In genomic region chr15:82985688-82986441, GRCh38 we compare ENCODE assay signal across 1 cellular context.
TF ChIP-seq lines count a peak whose summit lies in the region.

Gene RAMAC, plus strand, starts transcription at chr15:82986210. Its CDS starts 2,809 bp downstream, at chr15:82989019.

TF ChIP-seq in WTC11, 78 proteins besides CTCF, POLR2A, EP300 and RAD21 (continued from another document and continues in another):
- TF ChIP-seq MXD4 (CRISPR knock-in tag; IDR thresholded peaks at IDR 0.05; ENCODE audit: borderline replicate concordance): no peak
- no peak for TF ChIP-seq PRRX2 (CRISPR knock-in tag; IDR thresholded peaks at IDR 0.05)
- no peak for TF ChIP-seq CBFB (CRISPR knock-in tag; IDR thresholded peaks at IDR 0.05; ENCODE audit: low read depth)
- TF ChIP-seq SMAD4 (CRISPR knock-in tag; IDR thresholded peaks at IDR 0.05): peak; percentile 72; the same call in 1 of the 2 replicates
- TF ChIP-seq GTF2I (CRISPR knock-in tag; conservative IDR thresholded peaks at IDR 0.05): no peak
- TF ChIP-seq GABPB1 (CRISPR knock-in tag; IDR thresholded peaks at IDR 0.05): peak; percentile 35
- peak; percentile 85; the same call in 1 of the 2 replicates for TF ChIP-seq SMAD3 (CRISPR knock-in tag; IDR thresholded peaks at IDR 0.05; ENCODE audit: borderline replicate concordance)
- TF ChIP-seq, protein P1, sequence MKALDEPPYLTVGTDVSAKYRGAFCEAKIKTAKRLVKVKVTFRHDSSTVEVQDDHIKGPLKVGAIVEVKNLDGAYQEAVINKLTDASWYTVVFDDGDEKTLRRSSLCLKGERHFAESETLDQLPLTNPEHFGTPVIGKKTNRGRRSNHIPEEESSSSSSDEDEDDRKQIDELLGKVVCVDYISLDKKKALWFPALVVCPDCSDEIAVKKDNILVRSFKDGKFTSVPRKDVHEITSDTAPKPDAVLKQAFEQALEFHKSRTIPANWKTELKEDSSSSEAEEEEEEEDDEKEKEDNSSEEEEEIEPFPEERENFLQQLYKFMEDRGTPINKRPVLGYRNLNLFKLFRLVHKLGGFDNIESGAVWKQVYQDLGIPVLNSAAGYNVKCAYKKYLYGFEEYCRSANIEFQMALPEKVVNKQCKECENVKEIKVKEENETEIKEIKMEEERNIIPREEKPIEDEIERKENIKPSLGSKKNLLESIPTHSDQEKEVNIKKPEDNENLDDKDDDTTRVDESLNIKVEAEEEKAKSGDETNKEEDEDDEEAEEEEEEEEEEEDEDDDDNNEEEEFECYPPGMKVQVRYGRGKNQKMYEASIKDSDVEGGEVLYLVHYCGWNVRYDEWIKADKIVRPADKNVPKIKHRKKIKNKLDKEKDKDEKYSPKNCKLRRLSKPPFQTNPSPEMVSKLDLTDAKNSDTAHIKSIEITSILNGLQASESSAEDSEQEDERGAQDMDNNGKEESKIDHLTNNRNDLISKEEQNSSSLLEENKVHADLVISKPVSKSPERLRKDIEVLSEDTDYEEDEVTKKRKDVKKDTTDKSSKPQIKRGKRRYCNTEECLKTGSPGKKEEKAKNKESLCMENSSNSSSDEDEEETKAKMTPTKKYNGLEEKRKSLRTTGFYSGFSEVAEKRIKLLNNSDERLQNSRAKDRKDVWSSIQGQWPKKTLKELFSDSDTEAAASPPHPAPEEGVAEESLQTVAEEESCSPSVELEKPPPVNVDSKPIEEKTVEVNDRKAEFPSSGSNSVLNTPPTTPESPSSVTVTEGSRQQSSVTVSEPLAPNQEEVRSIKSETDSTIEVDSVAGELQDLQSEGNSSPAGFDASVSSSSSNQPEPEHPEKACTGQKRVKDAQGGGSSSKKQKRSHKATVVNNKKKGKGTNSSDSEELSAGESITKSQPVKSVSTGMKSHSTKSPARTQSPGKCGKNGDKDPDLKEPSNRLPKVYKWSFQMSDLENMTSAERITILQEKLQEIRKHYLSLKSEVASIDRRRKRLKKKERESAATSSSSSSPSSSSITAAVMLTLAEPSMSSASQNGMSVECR (CRISPR knock-in tag; IDR thresholded peaks at IDR 0.05; ENCODE audit: borderline replicate concordance): peak; percentile 58; the same call in 1 of the 2 replicates
- TF ChIP-seq ATF6 (CRISPR knock-in tag; IDR thresholded peaks at IDR 0.05): no peak
- no peak for TF ChIP-seq GRHL2 (CRISPR knock-in tag; IDR thresholded peaks at IDR 0.05; ENCODE audit: insufficient replicate concordance, severe bottlenecking)
- TF ChIP-seq IRF2 (CRISPR knock-in tag; IDR thresholded peaks at IDR 0.05; ENCODE audit: borderline replicate concordance, low read depth): 0 out of 2 replicates have a peak, but pooled peaks have one; percentile 26
- no peak for TF ChIP-seq RORB (CRISPR knock-in tag; IDR thresholded peaks at IDR 0.05)
- TF ChIP-seq, protein P2, sequence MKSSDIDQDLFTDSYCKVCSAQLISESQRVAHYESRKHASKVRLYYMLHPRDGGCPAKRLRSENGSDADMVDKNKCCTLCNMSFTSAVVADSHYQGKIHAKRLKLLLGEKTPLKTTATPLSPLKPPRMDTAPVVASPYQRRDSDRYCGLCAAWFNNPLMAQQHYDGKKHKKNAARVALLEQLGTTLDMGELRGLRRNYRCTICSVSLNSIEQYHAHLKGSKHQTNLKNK (CRISPR knock-in tag; IDR thresholded peaks at IDR 0.05): no peak
- peak; percentile 47; the same call in 1 of the 2 replicates for TF ChIP-seq ZNF263 (CRISPR knock-in tag; IDR thresholded peaks at IDR 0.05; ENCODE audit: low read depth)
- no peak for TF ChIP-seq ZBTB21 (CRISPR knock-in tag; IDR thresholded peaks at IDR 0.05; ENCODE audit: borderline replicate concordance)
- TF ChIP-seq, protein P3, sequence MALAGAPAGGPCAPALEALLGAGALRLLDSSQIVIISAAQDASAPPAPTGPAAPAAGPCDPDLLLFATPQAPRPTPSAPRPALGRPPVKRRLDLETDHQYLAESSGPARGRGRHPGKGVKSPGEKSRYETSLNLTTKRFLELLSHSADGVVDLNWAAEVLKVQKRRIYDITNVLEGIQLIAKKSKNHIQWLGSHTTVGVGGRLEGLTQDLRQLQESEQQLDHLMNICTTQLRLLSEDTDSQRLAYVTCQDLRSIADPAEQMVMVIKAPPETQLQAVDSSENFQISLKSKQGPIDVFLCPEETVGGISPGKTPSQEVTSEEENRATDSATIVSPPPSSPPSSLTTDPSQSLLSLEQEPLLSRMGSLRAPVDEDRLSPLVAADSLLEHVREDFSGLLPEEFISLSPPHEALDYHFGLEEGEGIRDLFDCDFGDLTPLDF (CRISPR knock-in tag; IDR thresholded peaks at IDR 0.05): peak; percentile 70; the same call in 1 of the 2 replicates
- no peak for TF ChIP-seq ERG (CRISPR knock-in tag; IDR thresholded peaks at IDR 0.05)
- TF ChIP-seq MAX (CRISPR knock-in tag; IDR thresholded peaks at IDR 0.05): peak; percentile 99
- 0 out of 2 replicates have a peak, but pooled peaks have one; percentile 77 for TF ChIP-seq FOXJ3 (CRISPR knock-in tag; IDR thresholded peaks at IDR 0.05; ENCODE audit: borderline replicate concordance)
- TF ChIP-seq, protein P4, sequence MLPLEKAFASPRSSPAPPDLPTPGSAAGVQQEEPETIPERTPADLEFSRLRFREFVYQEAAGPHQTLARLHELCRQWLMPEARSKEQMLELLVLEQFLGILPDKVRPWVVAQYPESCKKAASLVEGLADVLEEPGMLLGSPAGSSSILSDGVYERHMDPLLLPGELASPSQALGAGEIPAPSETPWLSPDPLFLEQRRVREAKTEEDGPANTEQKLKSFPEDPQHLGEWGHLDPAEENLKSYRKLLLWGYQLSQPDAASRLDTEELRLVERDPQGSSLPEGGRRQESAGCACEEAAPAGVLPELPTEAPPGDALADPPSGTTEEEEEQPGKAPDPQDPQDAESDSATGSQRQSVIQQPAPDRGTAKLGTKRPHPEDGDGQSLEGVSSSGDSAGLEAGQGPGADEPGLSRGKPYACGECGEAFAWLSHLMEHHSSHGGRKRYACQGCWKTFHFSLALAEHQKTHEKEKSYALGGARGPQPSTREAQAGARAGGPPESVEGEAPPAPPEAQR (CRISPR knock-in tag; IDR thresholded peaks at IDR 0.05): no peak
- no peak for TF ChIP-seq ZNF671 (CRISPR knock-in tag; IDR thresholded peaks at IDR 0.05)
- no peak for TF ChIP-seq OVOL2 (CRISPR knock-in tag; IDR thresholded peaks at IDR 0.05; ENCODE audit: borderline replicate concordance)
- TF ChIP-seq, protein P5, sequence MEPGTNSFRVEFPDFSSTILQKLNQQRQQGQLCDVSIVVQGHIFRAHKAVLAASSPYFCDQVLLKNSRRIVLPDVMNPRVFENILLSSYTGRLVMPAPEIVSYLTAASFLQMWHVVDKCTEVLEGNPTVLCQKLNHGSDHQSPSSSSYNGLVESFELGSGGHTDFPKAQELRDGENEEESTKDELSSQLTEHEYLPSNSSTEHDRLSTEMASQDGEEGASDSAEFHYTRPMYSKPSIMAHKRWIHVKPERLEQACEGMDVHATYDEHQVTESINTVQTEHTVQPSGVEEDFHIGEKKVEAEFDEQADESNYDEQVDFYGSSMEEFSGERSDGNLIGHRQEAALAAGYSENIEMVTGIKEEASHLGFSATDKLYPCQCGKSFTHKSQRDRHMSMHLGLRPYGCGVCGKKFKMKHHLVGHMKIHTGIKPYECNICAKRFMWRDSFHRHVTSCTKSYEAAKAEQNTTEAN (CRISPR knock-in tag; IDR thresholded peaks at IDR 0.05): peak; percentile 92
- no peak for TF ChIP-seq ZNF425 (CRISPR knock-in tag; conservative IDR thresholded peaks at IDR 0.05)
- TF ChIP-seq KAT7 (CRISPR knock-in tag; IDR thresholded peaks at IDR 0.05; ENCODE audit: borderline replicate concordance): no peak
- TF ChIP-seq, protein P6, sequence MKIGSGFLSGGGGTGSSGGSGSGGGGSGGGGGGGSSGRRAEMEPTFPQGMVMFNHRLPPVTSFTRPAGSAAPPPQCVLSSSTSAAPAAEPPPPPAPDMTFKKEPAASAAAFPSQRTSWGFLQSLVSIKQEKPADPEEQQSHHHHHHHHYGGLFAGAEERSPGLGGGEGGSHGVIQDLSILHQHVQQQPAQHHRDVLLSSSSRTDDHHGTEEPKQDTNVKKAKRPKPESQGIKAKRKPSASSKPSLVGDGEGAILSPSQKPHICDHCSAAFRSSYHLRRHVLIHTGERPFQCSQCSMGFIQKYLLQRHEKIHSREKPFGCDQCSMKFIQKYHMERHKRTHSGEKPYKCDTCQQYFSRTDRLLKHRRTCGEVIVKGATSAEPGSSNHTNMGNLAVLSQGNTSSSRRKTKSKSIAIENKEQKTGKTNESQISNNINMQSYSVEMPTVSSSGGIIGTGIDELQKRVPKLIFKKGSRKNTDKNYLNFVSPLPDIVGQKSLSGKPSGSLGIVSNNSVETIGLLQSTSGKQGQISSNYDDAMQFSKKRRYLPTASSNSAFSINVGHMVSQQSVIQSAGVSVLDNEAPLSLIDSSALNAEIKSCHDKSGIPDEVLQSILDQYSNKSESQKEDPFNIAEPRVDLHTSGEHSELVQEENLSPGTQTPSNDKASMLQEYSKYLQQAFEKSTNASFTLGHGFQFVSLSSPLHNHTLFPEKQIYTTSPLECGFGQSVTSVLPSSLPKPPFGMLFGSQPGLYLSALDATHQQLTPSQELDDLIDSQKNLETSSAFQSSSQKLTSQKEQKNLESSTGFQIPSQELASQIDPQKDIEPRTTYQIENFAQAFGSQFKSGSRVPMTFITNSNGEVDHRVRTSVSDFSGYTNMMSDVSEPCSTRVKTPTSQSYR (CRISPR knock-in tag; IDR thresholded peaks at IDR 0.05): peak; percentile 90; the same call in 1 of the 2 replicates
- TF ChIP-seq ZNF396 (CRISPR knock-in tag; IDR thresholded peaks at IDR 0.05; ENCODE audit: borderline replicate concordance): no peak
- TF ChIP-seq TCF7 (CRISPR knock-in tag; IDR thresholded peaks at IDR 0.05; ENCODE audit: low read depth): no peak; the same call in 1 of the 2 replicates
- TF ChIP-seq, protein P7, sequence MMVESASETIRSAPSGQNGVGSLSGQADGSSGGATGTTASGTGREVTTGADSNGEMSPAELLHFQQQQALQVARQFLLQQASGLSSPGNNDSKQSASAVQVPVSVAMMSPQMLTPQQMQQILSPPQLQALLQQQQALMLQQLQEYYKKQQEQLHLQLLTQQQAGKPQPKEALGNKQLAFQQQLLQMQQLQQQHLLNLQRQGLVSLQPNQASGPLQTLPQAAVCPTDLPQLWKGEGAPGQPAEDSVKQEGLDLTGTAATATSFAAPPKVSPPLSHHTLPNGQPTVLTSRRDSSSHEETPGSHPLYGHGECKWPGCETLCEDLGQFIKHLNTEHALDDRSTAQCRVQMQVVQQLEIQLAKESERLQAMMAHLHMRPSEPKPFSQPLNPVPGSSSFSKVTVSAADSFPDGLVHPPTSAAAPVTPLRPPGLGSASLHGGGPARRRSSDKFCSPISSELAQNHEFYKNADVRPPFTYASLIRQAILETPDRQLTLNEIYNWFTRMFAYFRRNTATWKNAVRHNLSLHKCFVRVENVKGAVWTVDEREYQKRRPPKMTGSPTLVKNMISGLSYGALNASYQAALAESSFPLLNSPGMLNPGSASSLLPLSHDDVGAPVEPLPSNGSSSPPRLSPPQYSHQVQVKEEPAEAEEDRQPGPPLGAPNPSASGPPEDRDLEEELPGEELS (CRISPR knock-in tag; IDR thresholded peaks at IDR 0.05): peak; percentile 76; the same call in 1 of the 2 replicates
- TF ChIP-seq EMX1 (CRISPR knock-in tag; IDR thresholded peaks at IDR 0.05): no peak
- peak; percentile 91; the same call in 1 of the 2 replicates for TF ChIP-seq TP53 (CRISPR knock-in tag; IDR thresholded peaks at IDR 0.05)
